ENCODE assay signal across 1 cellular context in genomic region chr10:44995914-44996633, GRCh38.
TF ChIP-seq lines count a peak whose summit lies in the region.

No MANE protein-coding gene starts in this region.

TF ChIP-seq in endothelial cell of umbilical vein, 7 proteins besides CTCF, POLR2A, EP300 and RAD21:
- TF ChIP-seq GATA2 (IDR thresholded peaks at IDR 0.05; ENCODE audit: insufficient read depth, insufficient read length, low read depth, low read length) (peak; percentile 51), FOS (IDR thresholded peaks at IDR 0.05; ENCODE audit: borderline replicate concordance, insufficient read depth, low read length) (no peak), MYC (IDR thresholded peaks at IDR 0.05; ENCODE audit: low read depth, low read length) (no peak), POLR2AphosphoS5 (IDR thresholded peaks at IDR 0.05; ENCODE audit: insufficient read depth, low read depth, low read length) (peak; percentile 51), EZH2 (IDR thresholded peaks at IDR 0.05; ENCODE audit: borderline replicate concordance, low read depth, low read length, severe bottlenecking) (no peak), JUN (IDR thresholded peaks at IDR 0.05; ENCODE audit: borderline replicate concordance, insufficient read depth, insufficient read length, low read depth) (peak; percentile 34)
- TF ChIP-seq, protein P1, sequence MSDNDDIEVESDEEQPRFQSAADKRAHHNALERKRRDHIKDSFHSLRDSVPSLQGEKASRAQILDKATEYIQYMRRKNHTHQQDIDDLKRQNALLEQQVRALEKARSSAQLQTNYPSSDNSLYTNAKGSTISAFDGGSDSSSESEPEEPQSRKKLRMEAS (IDR thresholded peaks at IDR 0.05; ENCODE audit: insufficient read depth, insufficient read length): peak; percentile 71
